In genomic region chr9:89524888-89525385, GRCh38 we compare ENCODE assay signal across 14 cellular contexts. TPM values are rescaled to one million over a fixed set of nuclear protein-coding genes. Genes with fewer than 3 reads are reported as not detected.
DNase-seq lines count a peak whose midpoint lies in the region; ATAC-seq and TF ChIP-seq lines count a peak whose summit lies in the region.
"Had no signal": no experiment of that assay in that cellular context is flagged by ENCODE, and none has a peak within 500 bp of the region (broad histone marks: within the 10 kb centered on the region; RNA-seq: fewer than 3 reads in every experiment).

No MANE protein-coding gene starts in this region.

- CTCF ChIA-PET in SK-N-SH (lab: Yijun Ruan, JAX): interaction anchor here (1.0 to 1.3 kb wide), 2 partner anchors 24 to 206 kb away, joined by 3 read pairs; partner anchors contain the start of gene SECISBP2
- CTCF ChIA-PET in Caco-2 (lab: Charles Lee): interaction anchor here (0.6 kb wide), 1 partner anchor 1386 kb away, joined by 4 read pairs; no protein-coding TSS in a partner anchor

- H3K79me2 ChIP-seq in SK-N-SH (ENCODE audit: insufficient read depth) (no peaks in the 10 kb centered on the region), neural cell (replicated peaks; ENCODE audit: insufficient read depth, low read length) (no peaks in the 10 kb centered on the region)

- no peak overlapping the region for H3K9ac ChIP-seq in SK-N-SH
- H3K9ac ChIP-seq in neural cell (ENCODE audit: low read length): peak overlapping the region; percentile 49

- POLR2A ChIA-PET in SK-N-SH (lab: Yijun Ruan, JAX): no interaction called here
- POLR2A ChIA-PET in Caco-2 (lab: Charles Lee): no interaction called here

- no peaks in the 10 kb centered on the region for H3K36me3 ChIP-seq in SK-N-SH (replicated peaks in 1 of 2; ENCODE audit: control insufficient read depth in 1 of 2, insufficient read depth in 2 of 2, low read length in 1 of 2)
- H3K36me3 ChIP-seq in Caco-2 (ENCODE audit: control insufficient read depth, insufficient read depth, low read length): no peaks in the 10 kb centered on the region
- H3K36me3 ChIP-seq in neural cell (ENCODE audit: insufficient read depth, low read length): no peaks in the 10 kb centered on the region
- no peaks in the 10 kb centered on the region for H3K36me3 ChIP-seq in BE2C
- H3K36me3 ChIP-seq: heart right ventricle, MG63, upper lobe of left lung had no signal

- H3K4me3 ChIP-seq in SK-N-SH (ENCODE audit: low read depth in 2 of 2, low read length in 1 of 2): no peak overlapping the region
- no peak overlapping the region for H3K4me3 ChIP-seq in Caco-2 (ENCODE audit: low read depth, low read length)
- H3K4me3 ChIP-seq in neural cell (ENCODE audit: low read length): peak overlapping the region; percentile 22
- no peak overlapping the region for H3K4me3 ChIP-seq in BE2C (ENCODE audit: low read depth, low read length)
- H3K4me3 ChIP-seq: heart right ventricle, MG63, upper lobe of left lung had no signal

- TF ChIP-seq RAD21 in SK-N-SH (IDR thresholded peaks at IDR 0.05; ENCODE audit: low read length): no peak
- TF ChIP-seq RAD21 in neural cell (conservative IDR thresholded peaks at IDR 0.05): no peak

- TF ChIP-seq EP300 in SK-N-SH (IDR thresholded peaks at IDR 0.05; ENCODE audit: borderline replicate concordance in 1 of 2, low read depth in 1 of 2, low read length in 1 of 2): no peak
- peak; percentile 17 for TF ChIP-seq EP300 in neural cell (conservative IDR thresholded peaks at IDR 0.05; ENCODE audit: poor library complexity, severe bottlenecking)

- peak overlapping the region; percentile 55 for H3K4me3 Mint-ChIP-seq in Caco-2 (ENCODE audit: unreplicated experiment)
- no peak overlapping the region for H3K4me3 Mint-ChIP-seq in activated naive CD8-positive, alpha-beta T cell treated with anti-CD3 and anti-CD28 coated beads for 36 hours

- H3K4me1 ChIP-seq in SK-N-SH (ENCODE audit: control insufficient read depth in 1 of 2, insufficient read depth in 2 of 2, low read depth in 1 of 2, low read length in 1 of 2) (no peaks in the 10 kb centered on the region), Caco-2 (peaks cover 30% of the 10 kb centered on the region), BE2C (peaks cover 2% of the 10 kb centered on the region; the same call in 1 of the 2 replicates)

- peak overlapping the region; percentile 77 for H3K27ac Mint-ChIP-seq in Caco-2 (ENCODE audit: unreplicated experiment)
- peak overlapping the region; percentile 98 for H3K27ac Mint-ChIP-seq in activated naive CD8-positive, alpha-beta T cell treated with anti-CD3 and anti-CD28 coated beads for 36 hours

- H3K4me2 ChIP-seq in SK-N-SH (no peak overlapping the region), neural cell (ENCODE audit: low read length) (peak overlapping the region; percentile 45)

- H3K9me3 ChIP-seq in SK-N-SH (no peaks in the 10 kb centered on the region), Caco-2 (no peaks in the 10 kb centered on the region), neural cell (ENCODE audit: low read length) (no peaks in the 10 kb centered on the region), BE2C (no peaks in the 10 kb centered on the region)
- H3K9me3 ChIP-seq: MG63, upper lobe of left lung had no signal

- no TSS peak for BruUV-seq in Caco-2 (replicated peaks; lab: Mats Ljungman, UMichigan)

- no peaks in the 10 kb centered on the region for H3F3A ChIP-seq in SK-N-SH (replicated peaks; ENCODE audit: insufficient read depth)
- no peaks in the 10 kb centered on the region for H3F3A ChIP-seq in neural cell (ENCODE audit: insufficient read depth, low read length, poor library complexity, severe bottlenecking)

- no peaks in the 10 kb centered on the region for H3K9me3 Mint-ChIP-seq in Caco-2 (ENCODE audit: unreplicated experiment)
- peaks cover 5% of the 10 kb centered on the region for H3K9me3 Mint-ChIP-seq in activated naive CD8-positive, alpha-beta T cell treated with anti-CD3 and anti-CD28 coated beads for 36 hours

- H3K9me2 ChIP-seq in SK-N-SH: no peaks in the 10 kb centered on the region
- no peaks in the 10 kb centered on the region for H3K9me2 ChIP-seq in neural cell (ENCODE audit: insufficient read depth, low read length)

- H3K27me3 ChIP-seq in SK-N-SH (ENCODE audit: insufficient read depth): no peaks in the 10 kb centered on the region
- H3K27me3 ChIP-seq in Caco-2 (replicated peaks; ENCODE audit: control insufficient read depth, insufficient read depth, low read length): no peaks in the 10 kb centered on the region
- H3K27me3 ChIP-seq in neural cell (ENCODE audit: insufficient read depth, low read depth, low read length): no peaks in the 10 kb centered on the region
- H3K27me3 ChIP-seq in BE2C: no peaks in the 10 kb centered on the region
- H3K27me3 ChIP-seq: heart right ventricle, MG63, upper lobe of left lung had no signal

- TF ChIP-seq CTCF in SK-N-SH (IDR thresholded peaks at IDR 0.05) (no peak), Caco-2 (IDR thresholded peaks at IDR 0.05; ENCODE audit: insufficient read depth in 1 of 2, low read depth in 1 of 2, low read length in 1 of 2, severe bottlenecking in 1 of 2, unreplicated experiment in 1 of 2) (no peak), neural cell (IDR thresholded peaks at IDR 0.05; ENCODE audit: poor library complexity, severe bottlenecking) (no peak), BE2C (IDR thresholded peaks at IDR 0.05; ENCODE audit: low read depth, low read length) (no peak)

- ATAC-seq in SK-N-SH treated with all-trans-retinoic acid at 6 μM for 48 hours (no peak), HG03095 (IDR thresholded peaks at IDR 0.05; ENCODE audit: unreplicated experiment) (no peak)
- ATAC-seq: heart right ventricle had no signal

- H3K36me3 Mint-ChIP-seq in Caco-2 (ENCODE audit: insufficient read depth, unreplicated experiment): no peaks in the 10 kb centered on the region
- peaks cover 11% of the 10 kb centered on the region for H3K36me3 Mint-ChIP-seq in activated naive CD8-positive, alpha-beta T cell treated with anti-CD3 and anti-CD28 coated beads for 36 hours

- no peaks in the 10 kb centered on the region for H4K20me1 ChIP-seq in SK-N-SH (ENCODE audit: insufficient read depth)
- H4K20me1 ChIP-seq in neural cell (ENCODE audit: insufficient read depth): no peaks in the 10 kb centered on the region

- peak; percentile 44 for DNase-seq in SK-N-SH
- no peak for DNase-seq in Caco-2
- DNase-seq in activated naive CD8-positive, alpha-beta T cell treated with anti-CD3 and anti-CD28 coated beads for 36 hours: no peak
- no peak for DNase-seq in stimulated activated CD4-positive, alpha-beta T cell treated with anti-CD3 and anti-CD28 coated beads, Interleukin-4, amount 100 ng/mL, for 4 hours
- no peak for DNase-seq in BE2C
- DNase-seq: dermis blood vessel endothelial cell, heart right ventricle, MG63, NCI-H2029 treated with DMSO at 0.1 percent for 48 hours, SIG-M5, upper lobe of left lung had no signal

- H2AFZ ChIP-seq in SK-N-SH (ENCODE audit: low read depth) (no peak overlapping the region), neural cell (ENCODE audit: low read depth, low read length) (no peak overlapping the region)

- H3K27me3 Mint-ChIP-seq in Caco-2 (ENCODE audit: insufficient read depth, unreplicated experiment): no peaks in the 10 kb centered on the region
- no peaks in the 10 kb centered on the region for H3K27me3 Mint-ChIP-seq in activated naive CD8-positive, alpha-beta T cell treated with anti-CD3 and anti-CD28 coated beads for 36 hours

- no peak overlapping the region for H3K27ac ChIP-seq in SK-N-SH (ENCODE audit: low read depth in 2 of 2, low read length in 1 of 2)
- H3K27ac ChIP-seq in neural cell (ENCODE audit: low read length): peak overlapping the region; percentile 40

- intact Hi-C loops in Caco-2 (cut with micrococcal nuclease; ENCODE audit: unreplicated experiment): no loop called here

- H3K4me1 Mint-ChIP-seq in Caco-2 (ENCODE audit: low read depth, unreplicated experiment): peaks cover 25% of the 10 kb centered on the region
- H3K4me1 Mint-ChIP-seq in activated naive CD8-positive, alpha-beta T cell treated with anti-CD3 and anti-CD28 coated beads for 36 hours: peaks cover 83% of the 10 kb centered on the region

- 70% methylated on average over 6 of the region's 6 CpGs for WGBS in SK-N-SH (ENCODE audit: low lambda C conversion rate)

TF ChIP-seq in SK-N-SH, 30 proteins besides CTCF, POLR2A, EP300 and RAD21 (continues in another document):
- no peak for TF ChIP-seq USF2 (IDR thresholded peaks at IDR 0.05; ENCODE audit: borderline replicate concordance, low read depth, low read length)

TF ChIP-seq in SK-N-SH treated with all-trans-retinoic acid at 6 μM for 48 hours, 23 proteins besides CTCF, POLR2A, EP300 and RAD21 (continues in another document):
- TF ChIP-seq CSDC2 (CRISPR knock-in tag; IDR thresholded peaks at IDR 0.05) (no peak), ZNF70 (CRISPR knock-in tag; IDR thresholded peaks at IDR 0.05) (no peak), ISL1 (CRISPR knock-in tag; IDR thresholded peaks at IDR 0.05) (no peak), RARB (CRISPR knock-in tag; IDR thresholded peaks at IDR 0.05) (no peak), ARNTL (CRISPR knock-in tag; IDR thresholded peaks at IDR 0.05; ENCODE audit: borderline replicate concordance, low read depth) (no peak), SNAI2 (CRISPR knock-in tag; IDR thresholded peaks at IDR 0.05) (no peak), ZFP30 (CRISPR knock-in tag; IDR thresholded peaks at IDR 0.05) (no peak), ZNF565 (CRISPR knock-in tag; conservative IDR thresholded peaks at IDR 0.05; ENCODE audit: low read depth) (no peak), ZFP3 (CRISPR knock-in tag; IDR thresholded peaks at IDR 0.05) (no peak), ZC3H10 (CRISPR knock-in tag; IDR thresholded peaks at IDR 0.05) (no peak)

TF ChIP-seq in neural cell, 6 proteins besides CTCF, POLR2A, EP300 and RAD21:
- TF ChIP-seq POLR2AphosphoS5 (IDR thresholded peaks at IDR 0.05) (peak; percentile 14), MXI1 (conservative IDR thresholded peaks at IDR 0.05; ENCODE audit: poor library complexity, severe bottlenecking) (peak; percentile 29), TAF1 (IDR thresholded peaks at IDR 0.05; ENCODE audit: low read depth) (no peak)

RNA-seq across cellular contexts. Expression of gene SEMA4D, which starts 27.0 kb away (rescaled TPM):
- polyA plus RNA-seq in SK-N-SH (2012; rRNA removed): 2.1 and 4.8 TPM in 2 replicates
- 2.4 and 3.7 TPM in 2 replicates for polyA plus RNA-seq in SK-N-SH (2012; cell fraction: cytosol; rRNA removed)
- polyA plus RNA-seq in SK-N-SH (2012; cell fraction: nucleus; rRNA removed): 12.9 and 17.9 TPM in 2 replicates
- 16.0 and 17.1 TPM in 2 replicates for total RNA-seq in Caco-2 (2022)
- 100 to 1,000 TPM; 239 to 245 TPM for total RNA-seq in activated naive CD8-positive, alpha-beta T cell treated with anti-CD3 and anti-CD28 coated beads for 36 hours
- polyA plus RNA-seq in neural cell: 34.0 and 40.9 TPM in 2 replicates
- polyA minus RNA-seq in neural cell: 47.5 and 67.0 TPM in 2 replicates
- polyA plus RNA-seq in BE2C (2012; ENCODE audit: insufficient read depth, insufficient read length, low read depth): 5.2 TPM

Comparison
In these comparisons a context has a peak if more than half of its experiments do, and no peak if none do; other contexts are left out.
1. RNA of gene SEMA4D, which starts 27.0 kb away (total RNA-seq): 239 to 245 TPM in activated naive CD8-positive, alpha-beta T cell treated with anti-CD3 and anti-CD28 coated beads for 36 hours; 16.0 to 17.1 TPM in Caco-2; every median in the first group is over 10 times any median in the second.